ENCODE assay signal across 1 cellular context in genomic region chr17:2814499-2815341, GRCh38.
A peak's percentile ranks its signal among the peaks of the same experiment; 100 is the strongest.
TF ChIP-seq lines count a peak whose summit lies in the region.

No MANE protein-coding gene starts in this region.

TF ChIP-seq in GM12878, 131 proteins besides CTCF, POLR2A, EP300 and RAD21 (continued from another document and continues in another):
- no peak for TF ChIP-seq RELB (IDR thresholded peaks at IDR 0.05; ENCODE audit: low read depth)
- TF ChIP-seq CBX5 (IDR thresholded peaks at IDR 0.05; ENCODE audit: low read depth): no peak
- no peak for TF ChIP-seq ZNF217 (IDR thresholded peaks at IDR 0.05)
- TF ChIP-seq ESRRA (IDR thresholded peaks at IDR 0.05; ENCODE audit: low read length): no peak
- TF ChIP-seq E2F4 (IDR thresholded peaks at IDR 0.05; ENCODE audit: low read depth, low read length): no peak
- peak in 1 of 2 experiments; percentile 63; a peak in 1 of 3 replicates for TF ChIP-seq EGR1 (IDR thresholded peaks at IDR 0.05; ENCODE audit: borderline replicate concordance in 1 of 2, low read depth in 2 of 2, low read length in 2 of 2)
- TF ChIP-seq SREBF1 (IDR thresholded peaks at IDR 0.05; ENCODE audit: low read length): no peak
- TF ChIP-seq JUND (IDR thresholded peaks at IDR 0.05; ENCODE audit: low read depth, low read length): no peak
- no peak for TF ChIP-seq E2F8 (IDR thresholded peaks at IDR 0.05; ENCODE audit: low read depth, partially characterized antibody)
- no peak for TF ChIP-seq NRF1 (conservative IDR thresholded peaks at IDR 0.05; ENCODE audit: low read depth, low read length)
- TF ChIP-seq GABPA (IDR thresholded peaks at IDR 0.05; ENCODE audit: low read depth): no peak
- TF ChIP-seq CEBPZ (IDR thresholded peaks at IDR 0.05; ENCODE audit: low read depth, low read length): no peak
- TF ChIP-seq MTA3 (IDR thresholded peaks at IDR 0.05; ENCODE audit: borderline replicate concordance, low read length): no peak; the same call in 1 of the 2 replicates
- no peak for TF ChIP-seq ZBTB11 (CRISPR knock-in tag; IDR thresholded peaks at IDR 0.05)
- no peak for TF ChIP-seq MEF2B (IDR thresholded peaks at IDR 0.05; ENCODE audit: partially characterized antibody, poor library complexity, severe bottlenecking)
- TF ChIP-seq STAT1 (conservative IDR thresholded peaks at IDR 0.05): no peak
- no peak for TF ChIP-seq GATAD2B (conservative IDR thresholded peaks at IDR 0.05; ENCODE audit: low read depth)
- TF ChIP-seq CUX1 (IDR thresholded peaks at IDR 0.05; ENCODE audit: insufficient replicate concordance, low read depth, low read length): no peak
- TF ChIP-seq MAX (IDR thresholded peaks at IDR 0.05; ENCODE audit: low read depth, low read length): no peak
- no peak for TF ChIP-seq RAD51 (IDR thresholded peaks at IDR 0.05)
- no peak for TF ChIP-seq CEBPB (IDR thresholded peaks at IDR 0.05; ENCODE audit: borderline replicate concordance in 1 of 2, low read depth in 2 of 2, low read length in 2 of 2)
- peak; percentile 27; the same call in 1 of the 2 replicates for TF ChIP-seq MTA2 (IDR thresholded peaks at IDR 0.05; ENCODE audit: low read depth)
- no peak for TF ChIP-seq CREM (IDR thresholded peaks at IDR 0.05; ENCODE audit: low read depth)
- TF ChIP-seq ZZZ3 (IDR thresholded peaks at IDR 0.05; ENCODE audit: control insufficient read depth, insufficient read length, low read depth): no peak
- no peak for TF ChIP-seq CBX3 (IDR thresholded peaks at IDR 0.05; ENCODE audit: borderline replicate concordance, low read depth)
- TF ChIP-seq IRF5 (IDR thresholded peaks at IDR 0.05; ENCODE audit: borderline replicate concordance): no peak
- no peak for TF ChIP-seq EZH2 (IDR thresholded peaks at IDR 0.05; ENCODE audit: borderline replicate concordance, control insufficient read depth, low read depth, low read length)
- no peak for TF ChIP-seq FOS (IDR thresholded peaks at IDR 0.05; ENCODE audit: borderline replicate concordance, extremely low read depth, insufficient read length)
- no peak for TF ChIP-seq HSF1 (IDR thresholded peaks at IDR 0.05; ENCODE audit: low read depth, low read length)
